38 cellular contexts compared by ENCODE assay signal in genomic region chr9:107518037-107518786, GRCh38.
"Had no signal": no experiment of that assay in that cellular context is flagged by ENCODE, and none has a peak within 500 bp of the region (broad histone marks: within the 10 kb centered on the region; RNA-seq: fewer than 3 reads in every experiment).

No MANE protein-coding gene starts in this region.

- H3K36me3 ChIP-seq: WERI-Rb-1 had no signal

- H3K27me3 Mint-ChIP-seq: activated CD8-positive, alpha-beta T cell treated with anti-CD3 and anti-CD28 coated beads for 36 hours; activated naive CD8-positive, alpha-beta T cell; activated naive CD8-positive, alpha-beta T cell treated with anti-CD3 and anti-CD28 coated beads, Interleukin-2, amount 50 U/mL, for 24 hours had no signal

- H3K4me2 ChIP-seq: PC-9 had no signal

- FAIRE-seq: bronchial epithelial cell, RCC 7860 had no signal

- H2AFZ ChIP-seq: PC-9 had no signal

- ATAC-seq: activated CD8-positive, alpha-beta T cell treated with anti-CD3 and anti-CD28 coated beads for 36 hours; activated naive CD8-positive, alpha-beta T cell treated with anti-CD3 and anti-CD28 coated beads, Interleukin-2, amount 50 U/mL, for 24 hours; activated T-cell treated with anti-CD3 and anti-CD28 coated beads, Interleukin-2, amount 50 U/mL, for 72 hours; Right ventricle myocardium inferior had no signal

- H3K4me3 ChIP-seq: PC-9 had no signal

- H3K9me3 Mint-ChIP-seq: activated T-helper 2 cell treated with anti-CD3 and anti-CD28 coated beads, Interferon-gamma antibody, Interleukin-2, Interleukin-4, amounts not matched to agents 10 μg/mL and 5 μg/mL and 100 μg/mL, durations not matched to agents 14 hours and 24 hours and 36 hours had no signal

- H3K27ac ChIP-seq: PC-9, RWPE1, WERI-Rb-1 had no signal

- H3K36me3 Mint-ChIP-seq: activated naive CD8-positive, alpha-beta T cell; brain had no signal

- H3K27ac Mint-ChIP-seq: activated CD8-positive, alpha-beta T cell treated with anti-CD3 and anti-CD28 coated beads for 36 hours; activated naive CD8-positive, alpha-beta T cell; activated naive CD8-positive, alpha-beta T cell treated with anti-CD3 and anti-CD28 coated beads, Interleukin-2, amount 50 U/mL, for 24 hours; activated T-cell treated with anti-CD3 and anti-CD28 coated beads, Interleukin-2, amount 50 U/mL, for 72 hours; activated T-helper 2 cell treated with anti-CD3 and anti-CD28 coated beads, Interferon-gamma antibody, Interleukin-2, Interleukin-4, amounts not matched to agents 10 μg/mL and 5 μg/mL and 100 μg/mL, durations not matched to agents 14 hours and 24 hours and 36 hours; brain had no signal

- DNase-seq: activated CD4-positive, alpha-beta T cell treated with anti-CD3 and anti-CD28 coated beads for 1 hour; activated CD4-positive, alpha-beta T cell treated with anti-CD3 and anti-CD28 coated beads for 48 hours; activated CD4-positive, CD25-positive, alpha-beta regulatory T cell; activated CD8-positive, alpha-beta T cell treated with anti-CD3 and anti-CD28 coated beads for 36 hours; activated gamma-delta T cell; activated naive CD4-positive, alpha-beta T cell treated with Interleukin-2 at 50 U/mL for 16 hours; activated naive CD8-positive, alpha-beta T cell treated with anti-CD3 and anti-CD28 coated beads, Interleukin-2, amount 50 U/mL, for 24 hours; activated T-cell treated with anti-CD3 and anti-CD28 coated beads, Interleukin-2, amount 50 U/mL, for 1 hour; activated T-cell treated with anti-CD3 and anti-CD28 coated beads, Interleukin-2, amount 50 U/mL, for 72 hours; anterior cingulate cortex; caudate nucleus; cerebellar nuclear complex; Kasumi-1; KG1; MM.1S; NCI-H1105; NCI-H1417 treated with DMSO at 0.1 percent for 48 hours; NCI-H187 treated with DMSO at 0.1 percent for 48 hours; NCI-H2171 treated with DMSO at 0.1 percent for 48 hours; NCI-H2227 treated with DMSO at 0.1 percent for 48 hours; NCI-H446; NCI-H510A treated with DMSO at 0.1 percent for 48 hours; NCI-H526 treated with DMSO at 0.1 percent for 48 hours; NK-92 treated with Interleukin-12 subunit alpha and Interleukin-12 subunit beta, amount 100 ng/mL, for 24 hours; PC-9; SIG-M5; SW 1271; T-helper 1 cell; T-helper 2 cell; T-helper 9 cell; WERI-Rb-1 had no signal

- H3K4me1 Mint-ChIP-seq: activated naive CD8-positive, alpha-beta T cell treated with anti-CD3 and anti-CD28 coated beads, Interleukin-2, amount 50 U/mL, for 24 hours; brain had no signal

- H3K4me3 Mint-ChIP-seq: activated CD8-positive, alpha-beta T cell treated with anti-CD3 and anti-CD28 coated beads for 36 hours; activated naive CD8-positive, alpha-beta T cell; activated naive CD8-positive, alpha-beta T cell treated with anti-CD3 and anti-CD28 coated beads, Interleukin-2, amount 50 U/mL, for 24 hours; activated T-cell treated with anti-CD3 and anti-CD28 coated beads, Interleukin-2, amount 50 U/mL, for 72 hours; brain had no signal
